ENCODE assay signal across 1 cellular context in the genomic region with DNA sequence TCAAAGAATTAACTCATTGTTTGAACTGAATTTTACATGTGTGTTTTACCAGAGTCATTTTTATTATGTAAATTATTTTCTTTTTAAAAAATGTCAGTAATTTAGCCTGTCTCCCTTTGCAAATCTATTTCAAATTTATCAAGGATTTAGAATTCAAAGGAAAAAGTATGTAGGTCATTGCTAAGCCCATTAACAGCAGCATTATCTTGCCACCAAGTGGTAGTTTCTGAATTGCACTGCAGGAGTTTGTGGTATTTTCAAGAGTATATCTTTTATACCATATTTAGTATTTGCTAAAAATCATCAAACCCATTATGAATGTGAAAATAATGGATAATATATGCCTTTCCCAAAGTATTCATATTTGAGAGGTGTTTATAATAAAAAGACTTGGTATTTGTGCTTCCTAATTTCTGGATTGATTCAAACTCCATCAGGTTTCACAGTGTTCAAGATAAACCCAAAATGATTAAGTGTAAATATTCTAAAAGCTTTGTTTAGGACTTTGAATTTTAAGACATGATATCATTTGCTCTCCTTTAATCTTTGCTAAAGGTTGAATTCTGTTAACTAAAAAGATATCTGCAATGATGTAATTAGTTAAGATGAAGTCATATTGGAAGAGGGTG.
TF ChIP-seq lines count a peak whose summit lies in the region.

No MANE protein-coding gene starts in this region.

TF ChIP-seq in GM23338, 12 proteins besides CTCF, POLR2A, EP300 and RAD21 (continued from another document):
- TF ChIP-seq ZNF462 (CRISPR knock-in tag; IDR thresholded peaks at IDR 0.05), result no peak
- TF ChIP-seq REST (IDR thresholded peaks at IDR 0.05; ENCODE audit: unreplicated experiment), result no peak
TF ChIP-seq in GM23338: peak in this region for 0.
